9 cellular contexts compared by ENCODE assay signal in the genomic region with DNA sequence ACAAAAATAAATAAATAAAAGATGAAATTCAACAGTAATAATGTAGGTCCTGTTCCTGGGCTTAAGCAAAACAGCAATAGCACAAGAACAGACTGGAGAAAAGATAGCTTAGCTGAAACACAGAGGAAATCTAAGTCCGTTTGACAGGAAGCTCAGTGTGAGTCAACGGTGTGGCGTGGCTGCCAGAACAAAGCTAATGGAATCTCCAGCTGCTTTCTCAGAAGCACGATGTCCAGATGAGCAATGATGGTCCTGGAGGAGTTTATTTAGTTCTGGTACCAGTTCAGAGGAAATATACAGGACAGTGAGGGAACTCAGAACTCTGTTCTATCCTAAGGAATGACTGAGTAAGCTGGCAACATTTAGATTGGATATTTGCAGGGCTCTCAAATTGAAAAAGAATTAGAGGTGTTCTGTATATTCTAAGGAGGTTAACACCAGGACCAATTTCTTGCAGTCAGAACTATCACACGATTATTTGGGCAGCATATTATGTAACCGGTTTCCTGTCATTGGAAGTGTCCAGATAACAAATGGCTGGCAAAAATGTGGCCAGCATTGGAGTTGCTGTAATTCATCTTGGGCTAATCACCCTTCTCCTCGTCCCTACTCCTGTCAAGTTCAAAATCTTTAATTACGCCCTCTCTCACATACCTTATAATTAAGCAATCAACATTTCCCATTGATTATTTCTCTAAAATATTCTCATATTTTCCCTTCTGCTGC. TPM values are rescaled to one million over a fixed set of nuclear protein-coding genes. Genes with fewer than 3 reads are reported as not detected.
DNase-seq lines count a peak whose midpoint lies in the region; ATAC-seq and TF ChIP-seq lines count a peak whose summit lies in the region.
"Had no signal": no experiment of that assay in that cellular context is flagged by ENCODE, and none has a peak within 500 bp of the region (broad histone marks: within the 10 kb centered on the region; RNA-seq: fewer than 3 reads in every experiment).

No MANE protein-coding gene starts in this region.

- H2AFZ ChIP-seq in osteoblast (ENCODE audit: low read length) = no peak overlapping the region

- no peaks in the 10 kb centered on the region for H3K36me3 Mint-ChIP-seq in glutamatergic neuron (ENCODE audit: unreplicated experiment)

- peak overlapping the region; percentile 34 for H3K4me2 ChIP-seq in osteoblast (ENCODE audit: insufficient read depth, low read length)

- no peak for ATAC-seq in GM19397 (IDR thresholded peaks at IDR 0.05; ENCODE audit: unreplicated experiment)

- H3K9me3 ChIP-seq in osteoblast (ENCODE audit: low read depth, low read length) = no peaks in the 10 kb centered on the region

- H3K9me3 Mint-ChIP-seq in glutamatergic neuron (ENCODE audit: unreplicated experiment) = no peaks in the 10 kb centered on the region

- H3K4me3 Mint-ChIP-seq in glutamatergic neuron (ENCODE audit: unreplicated experiment) = no peak overlapping the region

- no peak overlapping the region for H3K27ac Mint-ChIP-seq in glutamatergic neuron (ENCODE audit: unreplicated experiment)

- no peak for TF ChIP-seq CTCF in coronary artery (IDR thresholded peaks at IDR 0.05)
- TF ChIP-seq CTCF in osteoblast (IDR thresholded peaks at IDR 0.05; ENCODE audit: extremely low read depth, low read depth, low read length) = no peak
- no peak for TF ChIP-seq CTCF in glutamatergic neuron (IDR thresholded peaks at IDR 0.05; ENCODE audit: partially characterized antibody, unreplicated experiment)

- no peaks in the 10 kb centered on the region for H3K27me3 ChIP-seq in osteoblast (ENCODE audit: insufficient read depth, low read length)

- H3K27ac ChIP-seq in coronary artery (peak overlapping the region; percentile 8 to 65), osteoblast (ENCODE audit: low read depth, low read length) (peak overlapping the region; percentile 25)

- no peak overlapping the region for H3K4me3 ChIP-seq in coronary artery
- H3K4me3 ChIP-seq in osteoblast (ENCODE audit: insufficient read depth, low read length) = no peak overlapping the region

- no peaks in the 10 kb centered on the region for H4K20me1 ChIP-seq in osteoblast (ENCODE audit: insufficient read depth, low read length)

- no peaks in the 10 kb centered on the region for H3K27me3 Mint-ChIP-seq in glutamatergic neuron (ENCODE audit: unreplicated experiment)

- no peaks in the 10 kb centered on the region for H3K36me3 ChIP-seq in osteoblast (ENCODE audit: insufficient read depth, low read length)

- no peaks in the 10 kb centered on the region for H3K79me2 ChIP-seq in osteoblast (ENCODE audit: insufficient read depth, low read length)

- H3K4me1 Mint-ChIP-seq in glutamatergic neuron (ENCODE audit: low read depth, unreplicated experiment) = peaks cover 4% of the 10 kb centered on the region

- DNase-seq in COLO829 (ENCODE audit: low spot score) (peak; percentile 38), NCI-H460 (ENCODE audit: extremely low read depth, low read depth) (peak; percentile 14), coronary artery (ENCODE audit: low spot score) (no peak), osteoblast (ENCODE audit: insufficient read length, low spot score, missing footprints) (no peak), glutamatergic neuron (no peak), NCI-H510A treated with DMSO at 0.1 percent for 48 hours (lab: John Stamatoyannopoulos, UW) (no peak), iPS-NIHi11 (ENCODE audit: low spot score) (no peak)

- peaks cover 37% of the 10 kb centered on the region for H3K4me1 ChIP-seq in osteoblast (ENCODE audit: insufficient read depth, low read length)

RNA-seq across cellular contexts. Expression of gene GAB3, which starts 12.7 kb away (rescaled TPM):
- total RNA-seq in NCI-H460 (2014; rRNA removed; shearing (Covaris generic)) = 0.20 and 0.89 TPM in 2 replicates
- 0.44 and 0.48 TPM in 2 replicates for polyA plus RNA-seq in NCI-H460 (2014; cell fraction: nucleus; rRNA removed)
- total RNA-seq in osteoblast (3.2 and 6.9 TPM in 2 replicates), glutamatergic neuron (ENCODE audit: unreplicated experiment) (9.6 TPM)
- total RNA-seq: epithelial cell of proximal tubule had no signal

RNA-seq across cellular contexts. Expression of gene DKC1, which starts 24.5 kb away (rescaled TPM):
- total RNA-seq in NCI-H460 (2014; rRNA removed; shearing (Covaris generic)) = 140 and 153 TPM in 2 replicates
- polyA plus RNA-seq in NCI-H460 (2014; cell fraction: nucleus; rRNA removed) = 170 and 211 TPM in 2 replicates
- total RNA-seq in osteoblast (30.8 and 31.8 TPM in 2 replicates), glutamatergic neuron (ENCODE audit: unreplicated experiment) (46.8 TPM)

Comparison
In these comparisons a context has a peak if more than half of its experiments do, and no peak if none do; other contexts are left out.
1. DNase-seq: peak in COLO829 (single experiment) and NCI-H460 (single experiment); none in coronary artery (single experiment), osteoblast (single experiment), glutamatergic neuron (single experiment), NCI-H510A treated with DMSO at 0.1 percent for 48 hours (single experiment) and iPS-NIHi11 (single experiment).